In genomic region chr2:119126650-119127049, GRCh38 we compare ENCODE assay signal across 8 cellular contexts. TPM values are rescaled to one million over a fixed set of nuclear protein-coding genes. Genes with fewer than 3 reads are reported as not detected.
A peak's percentile ranks its signal among the peaks of the same experiment; 100 is the strongest.
DNase-seq lines count a peak whose midpoint lies in the region; ATAC-seq and TF ChIP-seq lines count a peak whose summit lies in the region.

No MANE protein-coding gene starts in this region.

- intact Hi-C loops in Calu3 (cut with micrococcal nuclease; ENCODE audit: unreplicated experiment) = no loop called here

- DNase-seq in Calu3 = peak; percentile 68
- peak; percentile 44 for DNase-seq in HT-29 (ENCODE audit: low spot score)
- peak; percentile 35 for DNase-seq in activated CD4-positive, alpha-beta T cell treated with anti-CD3 and anti-CD28 coated beads, Interleukin-2, amount 50 U/mL, for 1 hour
- peak; percentile 85 for DNase-seq in iPS DF 19.7 (ENCODE audit: low read depth, low spot score)
- peak; percentile 29 to 88 for DNase-seq in upper lobe of left lung
- no peak for DNase-seq in NCI-H446 treated with DMSO at 0.1 percent for 48 hours (lab: John Stamatoyannopoulos, UW)
- DNase-seq in NCI-H187 (lab: John Stamatoyannopoulos, UW) = no peak

- no peaks in the 10 kb centered on the region for H3K4me1 ChIP-seq in upper lobe of left lung

- no peaks in the 10 kb centered on the region for H3K9me3 ChIP-seq in upper lobe of left lung

- H3K36me3 Mint-ChIP-seq in Calu3 (ENCODE audit: insufficient read depth, unreplicated experiment) = no peaks in the 10 kb centered on the region
- no peaks in the 10 kb centered on the region for H3K36me3 Mint-ChIP-seq in stimulated activated memory B cell treated with anti-CD40 and anti-IgM and Interleukin-4, amounts not matched to agents 10 μg/mL and 1 μg/mL and 100 μg/mL, for 72 hours

- 19 to 21% methylated on average over 5 to 13 of the region's 13 CpGs for WGBS in upper lobe of left lung, 2 donors

- peak; percentile 73 for TF ChIP-seq CTCF in Calu3 (IDR thresholded peaks at IDR 0.05; ENCODE audit: unreplicated experiment)
- peak in 5 of 6 experiments; percentile 21 to 41 (median 35) for TF ChIP-seq CTCF in upper lobe of left lung (IDR thresholded peaks at IDR 0.05)

- no peak overlapping the region for H3K27ac ChIP-seq in upper lobe of left lung

- H3K4me3 Mint-ChIP-seq in Calu3 (ENCODE audit: low read depth, unreplicated experiment) = no peak overlapping the region
- no peak overlapping the region for H3K4me3 Mint-ChIP-seq in stimulated activated memory B cell treated with anti-CD40 and anti-IgM and Interleukin-4, amounts not matched to agents 10 μg/mL and 1 μg/mL and 100 μg/mL, for 72 hours

- H3K27me3 Mint-ChIP-seq in Calu3 (ENCODE audit: unreplicated experiment) = peaks cover 56% of the 10 kb centered on the region
- peaks cover 19% of the 10 kb centered on the region for H3K27me3 Mint-ChIP-seq in stimulated activated memory B cell treated with anti-CD40 and anti-IgM and Interleukin-4, amounts not matched to agents 10 μg/mL and 1 μg/mL and 100 μg/mL, for 72 hours

- H3K27ac Mint-ChIP-seq in Calu3 (ENCODE audit: unreplicated experiment) = no peak overlapping the region
- no peak overlapping the region for H3K27ac Mint-ChIP-seq in stimulated activated memory B cell treated with anti-CD40 and anti-IgM and Interleukin-4, amounts not matched to agents 10 μg/mL and 1 μg/mL and 100 μg/mL, for 72 hours

- no peak overlapping the region for H3K4me3 ChIP-seq in upper lobe of left lung

- no peak for TF ChIP-seq EP300 in upper lobe of left lung (IDR thresholded peaks at IDR 0.05)

- peak in 1 of 2 donors; percentile 38 for ATAC-seq in upper lobe of left lung (ENCODE audit: low FRiP score in 2 of 2)
- ATAC-seq in stimulated activated memory B cell treated with anti-CD40 and anti-IgM and Interleukin-4, amounts not matched to agents 10 μg/mL and 1 μg/mL and 100 μg/mL, for 72 hours = no peak

- CTCF ChIA-PET in Calu3 (lab: Charles Lee) = interaction anchor here (0.7 kb wide), 2 partner anchors 210 to 1123 kb away, joined by 3 to 7 read pairs; no protein-coding TSS in a partner anchor

- H3K9me3 Mint-ChIP-seq in Calu3 (ENCODE audit: low read depth, unreplicated experiment) = no peaks in the 10 kb centered on the region
- H3K9me3 Mint-ChIP-seq in stimulated activated memory B cell treated with anti-CD40 and anti-IgM and Interleukin-4, amounts not matched to agents 10 μg/mL and 1 μg/mL and 100 μg/mL, for 72 hours = peaks cover 3% of the 10 kb centered on the region

- no peaks in the 10 kb centered on the region for H3K27me3 ChIP-seq in upper lobe of left lung

- H3K36me3 ChIP-seq in upper lobe of left lung = no peaks in the 10 kb centered on the region

- BruUV-seq in Calu3 (replicated peaks; lab: Mats Ljungman, UMichigan) = no TSS peak

- peaks cover 9% of the 10 kb centered on the region for H3K4me1 Mint-ChIP-seq in Calu3 (ENCODE audit: low read depth, unreplicated experiment)
- H3K4me1 Mint-ChIP-seq in stimulated activated memory B cell treated with anti-CD40 and anti-IgM and Interleukin-4, amounts not matched to agents 10 μg/mL and 1 μg/mL and 100 μg/mL, for 72 hours = no peaks in the 10 kb centered on the region

- no peak for TF ChIP-seq POLR2A in upper lobe of left lung (IDR thresholded peaks at IDR 0.05)

RNA-seq across cellular contexts. Expression of gene C1QL2, which starts 31.9 kb away (rescaled TPM):
- not detected in 2 replicates for total RNA-seq in Calu3 (2022)
- not detected in 2 replicates for total RNA-seq in HT-29 (2014; rRNA removed; shearing (Covaris generic))
- total RNA-seq in upper lobe of left lung = not detected

Comparison
In these comparisons a context has a peak if more than half of its experiments do, and no peak if none do; other contexts are left out.
1. DNase-seq: peak in Calu3 (single experiment), HT-29 (single experiment), activated CD4-positive, alpha-beta T cell treated with anti-CD3 and anti-CD28 coated beads, Interleukin-2, amount 50 U/mL, for 1 hour (single experiment), iPS DF 19.7 (single experiment) and upper lobe of left lung (2 of 2); none in NCI-H446 treated with DMSO at 0.1 percent for 48 hours (single experiment) and NCI-H187 (0 of 2).